ENCODE assay signal across 25 cellular contexts in genomic region chr18:13793819-13794218, GRCh38. TPM values are rescaled to one million over a fixed set of nuclear protein-coding genes. Genes with fewer than 3 reads are reported as not detected.
DNase-seq lines count a peak whose midpoint lies in the region; ATAC-seq and TF ChIP-seq lines count a peak whose summit lies in the region.
"Had no signal": no experiment of that assay in that cellular context is flagged by ENCODE, and none has a peak within 500 bp of the region (broad histone marks: within the 10 kb centered on the region; RNA-seq: fewer than 3 reads in every experiment).

No MANE protein-coding gene starts in this region.

- H3K9me3 ChIP-seq in H9 (ENCODE audit: control insufficient read depth, low read depth, low read length) (no peaks in the 10 kb centered on the region), heart right ventricle (peaks cover 0 to 7% (median 0%) of the 10 kb centered on the region in 11 donors)
- H3K9me3 ChIP-seq: Caco-2, SJSA1 had no signal

- H3K27ac ChIP-seq in H9 (ENCODE audit: insufficient read length, low read depth, low read length) (no peak overlapping the region), heart right ventricle (no peak overlapping the region)
- H3K27ac ChIP-seq: BLaER1 treated with 17β-estradiol and CSF1 and Interleukin-3, amounts not matched to agents 10 nM and 100 nM; SJSA1 had no signal

- H3K9me3 Mint-ChIP-seq in H9 = peaks cover 0 to 2% of the 10 kb centered on the region in 2 experiments; a peak in 1 of 5 replicates

- H3K27me3 ChIP-seq in H9 (ENCODE audit: insufficient read depth, low read length) (no peaks in the 10 kb centered on the region), heart right ventricle (peaks cover 0 to 5% (median 0%) of the 10 kb centered on the region in 7 donors)
- H3K27me3 ChIP-seq: BLaER1 treated with 17β-estradiol and CSF1 and Interleukin-3, amounts not matched to agents 10 nM and 100 nM; SJSA1 had no signal

- H3T11ph ChIP-seq in H9 (ENCODE audit: low read length) = no peak overlapping the region

- no peaks in the 10 kb centered on the region for H3K79me2 ChIP-seq in H9 (ENCODE audit: insufficient read depth, low read length)

- no CpG with 5 or more reads among the region's 7 CpGs for WGBS in H9 (ENCODE audit: extremely low coverage, insufficient read length, low lambda C conversion rate)
- 51% methylated on average over 7 of the region's 7 CpGs for WGBS in lower leg skin, 2 donors
- 44 to 50% methylated on average over 7 of the region's 7 CpGs for WGBS in heart right ventricle, 2 donors

- TF ChIP-seq POLR2A in lower leg skin (IDR thresholded peaks at IDR 0.05) = no peak

- no peak overlapping the region for H2BK15ac ChIP-seq in H9 (ENCODE audit: low read depth, low read length)

- no peak overlapping the region for H4K8ac ChIP-seq in H9 (replicated peaks; ENCODE audit: insufficient read length, low read depth, low read length)

- peak; percentile 47 for TF ChIP-seq CTCF in H9 (conservative IDR thresholded peaks at IDR 0.05)
- TF ChIP-seq CTCF in lower leg skin (IDR thresholded peaks at IDR 0.05) = no peak
- peak in 1 of 9 donors; percentile 8 for TF ChIP-seq CTCF in heart right ventricle (IDR thresholded peaks at IDR 0.05)

- H3K79me1 ChIP-seq in H9 (ENCODE audit: insufficient read depth, low read depth, low read length, poor library complexity, severe bottlenecking) = no peaks in the 10 kb centered on the region

- intact Hi-C loops in lower leg skin (cut with DNase I; ENCODE audit: low total_unique reads) (no loop called here), heart right ventricle (cut with DNase I) (loop anchor here in 1 of 10 donors (10.0 kb wide), 1 partner anchor 61 kb away; no protein-coding TSS in a partner anchor)

- DNase-seq in NCI-H2171 treated with DMSO at 0.1 percent for 48 hours (lab: John Stamatoyannopoulos, UW) (peak; percentile 4), NCI-H2171 (lab: John Stamatoyannopoulos, UW) (no peak), H9 (peak; percentile 41), SK-MEL-5 (ENCODE audit: low read depth, low spot score) (peak; percentile 7), lower leg skin (ENCODE audit: low spot score in 2 of 2) (no peak), NCI-H2107 (lab: John Stamatoyannopoulos, UW) (no peak), heart right ventricle (no peak)
- DNase-seq: 8988T; Caco-2; CD4-positive, alpha-beta memory T cell; DMS153; GDM1; KBM-7; MM.1S; NCI-H1048; NCI-H1436; NCI-H1930; NCI-H748 treated with DMSO at 0.1 percent for 48 hours; NK-92 treated with Interleukin-12 subunit alpha and Interleukin-12 subunit beta, amount 100 ng/mL, for 24 hours; OCI-M1 had no signal

- H3K9ac ChIP-seq in H9 (ENCODE audit: extremely low read depth, insufficient read length, low read length) = no peak overlapping the region
- H3K9ac ChIP-seq: BLaER1 treated with 17β-estradiol and CSF1 and Interleukin-3, amounts not matched to agents 10 nM and 100 nM had no signal

- ATAC-seq in heart right ventricle = no peak

- H3K27me3 Mint-ChIP-seq in H9 (ENCODE audit: low read depth) = peaks cover 4% of the 10 kb centered on the region

- H3K4me1 Mint-ChIP-seq in H9 = peaks cover 20 to 21% of the 10 kb centered on the region in 2 experiments
- H3K4me1 Mint-ChIP-seq: CD4-positive, alpha-beta memory T cell had no signal

- H2BK5ac ChIP-seq in H9 (ENCODE audit: insufficient read length, low read length) = no peak overlapping the region

- H3K4me2 ChIP-seq in H9 (ENCODE audit: insufficient read depth, insufficient read length, low read length) = no peak overlapping the region
- H3K4me2 ChIP-seq: BLaER1 treated with 17β-estradiol and CSF1 and Interleukin-3, amounts not matched to agents 10 nM and 100 nM had no signal

- H3K4me3 ChIP-seq in lower leg skin (ENCODE audit: low read depth, poor library complexity, severe bottlenecking) (no peak overlapping the region), heart right ventricle (no peak overlapping the region)
- H3K4me3 ChIP-seq: BLaER1 treated with 17β-estradiol and CSF1 and Interleukin-3, amounts not matched to agents 10 nM and 100 nM; SJSA1 had no signal

- in situ Hi-C loops in SK-MEL-5 (cut with HindIII; ENCODE audit: low pct_unique_long_range_greater_than_20kb, low sequenced_read_pairs) = no loop called here

- peak overlapping the region in 1 of 3 experiments; percentile 80; a peak in 1 of 7 replicates for H3K27ac Mint-ChIP-seq in H9
- H3K27ac Mint-ChIP-seq: CD4-positive, alpha-beta memory T cell had no signal

- H2BK12ac ChIP-seq in H9 (ENCODE audit: insufficient read length, low read depth, low read length) = no peak overlapping the region

- H3K23me2 ChIP-seq in H9 (ENCODE audit: insufficient read length, low read depth, low read length, poor library complexity, severe bottlenecking) = no peaks in the 10 kb centered on the region

- no peak overlapping the region for H3K14ac ChIP-seq in H9 (ENCODE audit: insufficient read depth, low read length)

- H2BK20ac ChIP-seq in H9 (ENCODE audit: low read depth, low read length, poor library complexity, severe bottlenecking) = no peak overlapping the region

- H3K18ac ChIP-seq in H9 (ENCODE audit: insufficient read length, low read depth, low read length) = no peak overlapping the region

- no peak overlapping the region for H2BK120ac ChIP-seq in H9 (ENCODE audit: low read depth, low read length, poor library complexity, severe bottlenecking)

- no peak overlapping the region for H4K5ac ChIP-seq in H9 (ENCODE audit: insufficient read length, low read depth, low read length)

- no peak overlapping the region for H3K4ac ChIP-seq in H9 (ENCODE audit: low read depth, low read length)

- no peaks in the 10 kb centered on the region for H4K20me1 ChIP-seq in H9 (ENCODE audit: control insufficient read depth, insufficient read depth, insufficient read length)
- H4K20me1 ChIP-seq: BLaER1 treated with 17β-estradiol and CSF1 and Interleukin-3, amounts not matched to agents 10 nM and 100 nM had no signal

- H3K36me3 Mint-ChIP-seq in H9 (ENCODE audit: insufficient read depth in 1 of 3, low read depth in 3 of 3) = no peaks in the 10 kb centered on the region; a peak in 1 of 7 replicates
- H3K36me3 Mint-ChIP-seq: CD4-positive, alpha-beta memory T cell had no signal

- no peak overlapping the region for H3K4me3 Mint-ChIP-seq in H9
- H3K4me3 Mint-ChIP-seq: CD4-positive, alpha-beta memory T cell had no signal

- H3K56ac ChIP-seq in H9 (ENCODE audit: insufficient read length, low read depth, low read length) = no peak overlapping the region

- H4K91ac ChIP-seq in H9 (ENCODE audit: insufficient read length, low read depth, low read length) = no peak overlapping the region

- H2AK5ac ChIP-seq in H9 (ENCODE audit: insufficient read length, low read length) = no peak overlapping the region

- H2AFZ ChIP-seq in H9 (ENCODE audit: low read length) = no peak overlapping the region

- no peaks in the 10 kb centered on the region for H3K36me3 ChIP-seq in heart right ventricle
- H3K36me3 ChIP-seq: BLaER1 treated with 17β-estradiol and CSF1 and Interleukin-3, amounts not matched to agents 10 nM and 100 nM; SJSA1 had no signal

- H3K4me1 ChIP-seq in H9 (ENCODE audit: insufficient read depth, low read length) (no peaks in the 10 kb centered on the region; the same call in 1 of the 2 replicates), heart right ventricle (peaks cover 0 to 11% (median 0%) of the 10 kb centered on the region in 9 donors)
- H3K4me1 ChIP-seq: BLaER1 treated with 17β-estradiol and CSF1 and Interleukin-3, amounts not matched to agents 10 nM and 100 nM; Caco-2; SJSA1 had no signal

- H3K23ac ChIP-seq in H9 (ENCODE audit: insufficient read length, low read depth, low read length) = no peak overlapping the region

RNA-seq across cellular contexts. Expression of gene MC5R, which starts 30.1 kb away (rescaled TPM):
- total RNA-seq in H9 (2021) = not detected in 2 replicates
- total RNA-seq in SK-MEL-5 (2014; rRNA removed; shearing (Covaris generic)) = not detected in 2 replicates
- not detected in 2 replicates for polyA plus RNA-seq in SK-MEL-5 (2015; cell fraction: cytosol; rRNA removed)
- not detected in 2 replicates for polyA plus RNA-seq in SK-MEL-5 (2015; cell fraction: nucleus; rRNA removed)
- total RNA-seq in lower leg skin = not detected
- total RNA-seq in heart right ventricle = not detected
- not detected for polyA plus RNA-seq in heart right ventricle
- total RNA-seq: Caco-2; CD4-positive, alpha-beta memory T cell; Daoy; NCI-H460; SJSA1; T-helper 1 cell treated with Interleukin-12 subunit alpha and Interleukin-12 subunit beta and Interleukin-4 antibody, amounts not matched to agents 30 ng/mL and 1 ng/mL, for 36 hours had no signal
- polyA plus RNA-seq: CD4-positive, alpha-beta memory T cell had no signal

Comparison
In these comparisons a context has a peak if more than half of its experiments do, and no peak if none do; other contexts are left out.
1. DNase-seq: peak in NCI-H2171 treated with DMSO at 0.1 percent for 48 hours (single experiment), H9 (single experiment) and SK-MEL-5 (single experiment); none in NCI-H2171 (single experiment), lower leg skin (0 of 2), NCI-H2107 (single experiment) and heart right ventricle (0 of 2).